ENCODE assay signal across 30 cellular contexts in the genomic region with DNA sequence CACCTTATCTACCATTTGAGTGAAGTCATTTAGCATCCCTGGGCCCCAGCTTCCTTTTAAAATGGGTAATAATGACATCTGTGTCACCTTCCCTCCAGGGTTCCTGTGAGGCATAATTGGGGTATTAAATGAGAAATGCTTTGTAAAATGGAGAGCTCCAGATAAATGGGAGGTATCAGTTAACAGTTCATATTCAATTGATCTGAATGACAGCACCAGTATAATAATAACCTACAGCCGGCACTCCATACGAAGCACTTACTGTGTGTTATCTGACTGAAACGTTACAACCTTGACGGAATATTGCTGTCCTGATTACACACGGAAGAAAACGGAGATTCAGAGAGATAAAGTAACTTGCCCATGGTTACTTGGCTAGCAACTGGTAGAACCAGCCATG.
"Had no signal": no experiment of that assay in that cellular context is flagged by ENCODE, and none has a peak within 500 bp of the region (broad histone marks: within the 10 kb centered on the region; RNA-seq: fewer than 3 reads in every experiment).

No MANE protein-coding gene starts in this region.

- H3K4me1 ChIP-seq: ascending aorta, Peyer's patch, SJSA1 had no signal

- H3K9me2 ChIP-seq: SK-N-SH had no signal

- H3K9me3 Mint-ChIP-seq: activated CD4-positive, alpha-beta T cell treated with anti-CD3 and anti-CD28 coated beads, Interleukin-2, amount 10 ng/mL, durations not matched to agents 24 days and 14 days; activated naive CD4-positive, alpha-beta T cell treated with anti-CD3 and anti-CD28 coated beads, Interleukin-2, amount 50 U/mL, for 24 hours; activated naive CD8-positive, alpha-beta T cell treated with anti-CD3 and anti-CD28 coated beads, Interleukin-2, amount 10 ng/mL, durations not matched to agents 7 days and 5 days; activated T-cell treated with anti-CD3 and anti-CD28 coated beads, Interleukin-2, amount 50 U/mL, for 24 hours; activated T-helper 2 cell treated with anti-CD3 and anti-CD28 coated beads, Interferon-gamma antibody, Interleukin-2, Interleukin-4, amounts not matched to agents 10 μg/mL and 5 μg/mL and 100 μg/mL, durations not matched to agents 14 hours and 24 hours and 36 hours; central memory CD8-positive, alpha-beta T cell; T-helper 1 cell treated with Interleukin-12 subunit alpha and Interleukin-12 subunit beta and Interleukin-4 antibody, amounts not matched to agents 30 μg/mL and 1 μg/mL, for 36 hours; T-helper 2 cell treated with Interferon-gamma antibody and Interleukin-4, amounts not matched to agents 5 μg/mL and 100 μg/mL, for 36 hours had no signal

- H3K27ac Mint-ChIP-seq: activated CD4-positive, alpha-beta T cell treated with anti-CD3 and anti-CD28 coated beads, Interleukin-2, amount 10 ng/mL, durations not matched to agents 24 days and 14 days; activated CD8-positive, alpha-beta T cell treated with anti-CD3 and anti-CD28 coated beads, Interleukin-2, amount 10 ng/mL, durations not matched to agents 7 days and 5 days; activated naive CD4-positive, alpha-beta T cell treated with anti-CD3 and anti-CD28 coated beads, Interleukin-2, amount 50 U/mL, for 24 hours; activated naive CD8-positive, alpha-beta T cell treated with anti-CD3 and anti-CD28 coated beads, Interleukin-2, amount 10 ng/mL, durations not matched to agents 7 days and 5 days; activated T-cell treated with anti-CD3 and anti-CD28 coated beads, Interleukin-2, amount 50 U/mL, for 24 hours; activated T-helper 2 cell treated with anti-CD3 and anti-CD28 coated beads, Interferon-gamma antibody, Interleukin-2, Interleukin-4, amounts not matched to agents 10 μg/mL and 5 μg/mL and 100 μg/mL, durations not matched to agents 14 hours and 24 hours and 36 hours; T-helper 1 cell treated with Interleukin-12 subunit alpha and Interleukin-12 subunit beta and Interleukin-4 antibody, amounts not matched to agents 30 μg/mL and 1 μg/mL, for 36 hours; T-helper 2 cell treated with Interferon-gamma antibody and Interleukin-4, amounts not matched to agents 5 μg/mL and 100 μg/mL, for 36 hours had no signal

- ATAC-seq: activated CD8-positive, alpha-beta T cell treated with anti-CD3 and anti-CD28 coated beads, Interleukin-2, amount 10 ng/mL, durations not matched to agents 7 days and 5 days; PC-3 had no signal

- H3K4me3 Mint-ChIP-seq: activated CD4-positive, alpha-beta T cell treated with anti-CD3 and anti-CD28 coated beads, Interleukin-2, amount 10 ng/mL, durations not matched to agents 24 days and 14 days; activated CD8-positive, alpha-beta T cell treated with anti-CD3 and anti-CD28 coated beads, Interleukin-2, amount 10 ng/mL, durations not matched to agents 7 days and 5 days; activated naive CD4-positive, alpha-beta T cell treated with anti-CD3 and anti-CD28 coated beads, Interleukin-2, amount 50 U/mL, for 24 hours; activated naive CD8-positive, alpha-beta T cell treated with anti-CD3 and anti-CD28 coated beads, Interleukin-2, amount 10 ng/mL, durations not matched to agents 7 days and 5 days; activated T-cell treated with anti-CD3 and anti-CD28 coated beads, Interleukin-2, amount 50 U/mL, for 24 hours; central memory CD8-positive, alpha-beta T cell; T-helper 1 cell treated with Interleukin-12 subunit alpha and Interleukin-12 subunit beta and Interleukin-4 antibody, amounts not matched to agents 30 μg/mL and 1 μg/mL, for 36 hours; T-helper 2 cell treated with Interferon-gamma antibody and Interleukin-4, amounts not matched to agents 5 μg/mL and 100 μg/mL, for 36 hours had no signal

- H3K36me3 ChIP-seq: ascending aorta, cardiac muscle cell, Peyer's patch, SJSA1 had no signal

- H3K4me2 ChIP-seq: KMS-11, SK-N-SH had no signal

- H3K27me3 ChIP-seq: ascending aorta, cardiac muscle cell, Peyer's patch, SJSA1 had no signal

- H3K27ac ChIP-seq: ascending aorta, cardiac muscle cell, KMS-11, Peyer's patch, SJSA1 had no signal

- H3K27me3 Mint-ChIP-seq: activated CD4-positive, alpha-beta T cell treated with anti-CD3 and anti-CD28 coated beads, Interleukin-2, amount 10 ng/mL, durations not matched to agents 24 days and 14 days; activated naive CD4-positive, alpha-beta T cell treated with anti-CD3 and anti-CD28 coated beads, Interleukin-2, amount 50 U/mL, for 24 hours; activated naive CD8-positive, alpha-beta T cell treated with anti-CD3 and anti-CD28 coated beads, Interleukin-2, amount 10 ng/mL, durations not matched to agents 7 days and 5 days; activated T-cell treated with anti-CD3 and anti-CD28 coated beads, Interleukin-2, amount 50 U/mL, for 24 hours; central memory CD8-positive, alpha-beta T cell had no signal

- DNase-seq: activated CD4-positive, alpha-beta T cell treated with anti-CD3 and anti-CD28 coated beads, Interleukin-2, amount 10 ng/mL, durations not matched to agents 24 days and 14 days; activated CD4-positive, alpha-beta T cell treated with anti-CD3 and anti-CD28 coated beads, Interleukin-2, amount 50 U/mL, for 4 hours; activated CD8-positive, alpha-beta T cell treated with anti-CD3 and anti-CD28 coated beads, Interleukin-2, amount 10 ng/mL, durations not matched to agents 7 days and 5 days; activated gamma-delta T cell; activated naive CD4-positive, alpha-beta T cell treated with Interleukin-2 at 50 U/mL for 16 hours; activated naive CD8-positive, alpha-beta T cell treated with anti-CD3 and anti-CD28 coated beads, Interleukin-2, amount 10 ng/mL, durations not matched to agents 7 days and 5 days; activated T-cell treated with anti-CD3 and anti-CD28 coated beads, Interleukin-2, amount 50 U/mL, for 24 hours; amygdala; NCI-H1092 treated with DMSO at 0.1 percent for 48 hours; NCI-H1417 treated with DMSO at 0.1 percent for 48 hours; NCI-H1694 treated with DMSO at 0.1 percent for 48 hours; NCI-H2029; NCI-H446; NCI-H510A treated with DMSO at 0.1 percent for 48 hours; NCI-H526 treated with DMSO at 0.1 percent for 48 hours; NK-92 treated with Interleukin-12 subunit alpha and Interleukin-12 subunit beta, amount 100 ng/mL, for 24 hours; PC-3; Peyer's patch; RPMI8226; SHP77 treated with DMSO at 0.1 percent for 48 hours; SK-N-SH had no signal

- H3K4me3 ChIP-seq: ascending aorta, cardiac muscle cell, Peyer's patch, SJSA1 had no signal

- H3K9me3 ChIP-seq: ascending aorta, Peyer's patch, SJSA1, SK-N-SH had no signal

- H3K36me3 Mint-ChIP-seq: activated naive CD4-positive, alpha-beta T cell treated with anti-CD3 and anti-CD28 coated beads, Interleukin-2, amount 50 U/mL, for 24 hours had no signal

- H3K9ac ChIP-seq: KMS-11, SK-N-SH had no signal
